Comparison of ENCODE assay signal across 1 cellular context in genomic region chr22:24550028-24550901, GRCh38.
TF ChIP-seq lines count a peak whose summit lies in the region.

No MANE protein-coding gene starts in this region.

TF ChIP-seq in HepG2, 621 proteins besides CTCF, POLR2A, EP300 and RAD21 (continued from another document and continues in another):
- TF ChIP-seq SNAPC4 (CRISPR knock-in tag; IDR thresholded peaks at IDR 0.05) (peak; percentile 95), ETS1 (CRISPR knock-in tag; IDR thresholded peaks at IDR 0.05) (0 out of 2 replicates have a peak, but pooled peaks have one; percentile 11), ZBTB1 (CRISPR knock-in tag; IDR thresholded peaks at IDR 0.05; ENCODE audit: borderline replicate concordance) (no peak), RFX3 (CRISPR knock-in tag; IDR thresholded peaks at IDR 0.05) (no peak), ZNF558 (CRISPR knock-in tag; IDR thresholded peaks at IDR 0.05; ENCODE audit: borderline replicate concordance) (no peak), NFE2L2 (IDR thresholded peaks at IDR 0.05; ENCODE audit: low read length) (no peak), ZZZ3 (CRISPR knock-in tag; IDR thresholded peaks at IDR 0.05; ENCODE audit: borderline replicate concordance) (no peak), NKX3-1 (CRISPR knock-in tag; IDR thresholded peaks at IDR 0.05) (no peak; the same call in 1 of the 2 replicates), POLR2G (IDR thresholded peaks at IDR 0.05; ENCODE audit: low read depth, low read length) (peak; percentile 54; the same call in 1 of the 2 replicates), SPEN (CRISPR knock-in tag; IDR thresholded peaks at IDR 0.05; ENCODE audit: low read depth) (peak; percentile 59; the same call in 1 of the 2 replicates), ASH2L (IDR thresholded peaks at IDR 0.05; ENCODE audit: insufficient read length, low read depth, low read length) (peak; percentile 97), POLR2AphosphoS2 (IDR thresholded peaks at IDR 0.05; ENCODE audit: low read depth, low read length) (peak; percentile 72; the same call in 1 of the 2 replicates), ZNF670 (CRISPR knock-in tag; IDR thresholded peaks at IDR 0.05; ENCODE audit: borderline replicate concordance) (peak; percentile 68; the same call in 1 of the 2 replicates), ZNF282 (IDR thresholded peaks at IDR 0.05; ENCODE audit: partially characterized antibody) (no peak), TBL1XR1 (IDR thresholded peaks at IDR 0.05; ENCODE audit: borderline replicate concordance, low read length, partially characterized antibody) (no peak), ZNF101 (CRISPR knock-in tag; IDR thresholded peaks at IDR 0.05; ENCODE audit: borderline replicate concordance, low read depth) (0 out of 2 replicates have a peak, but pooled peaks have one; percentile 61), ATF5 (CRISPR knock-in tag; IDR thresholded peaks at IDR 0.05; ENCODE audit: low read depth) (no peak), ZFP1 (CRISPR knock-in tag; IDR thresholded peaks at IDR 0.05) (peak; percentile 96), MTA1 (CRISPR knock-in tag; IDR thresholded peaks at IDR 0.05; ENCODE audit: borderline replicate concordance) (peak; percentile 92; the same call in 1 of the 2 replicates), ZNF260 (CRISPR knock-in tag; IDR thresholded peaks at IDR 0.05; ENCODE audit: borderline replicate concordance, low read depth) (no peak), SRY (CRISPR knock-in tag; IDR thresholded peaks at IDR 0.05) (no peak), ZNF816 (CRISPR knock-in tag; IDR thresholded peaks at IDR 0.05; ENCODE audit: borderline replicate concordance) (no peak), TARDBP (CRISPR knock-in tag; IDR thresholded peaks at IDR 0.05) (peak; percentile 92), HMG20B (CRISPR knock-in tag; conservative IDR thresholded peaks at IDR 0.05) (peak; percentile 80; the same call in 1 of the 2 replicates), RBM39 (IDR thresholded peaks at IDR 0.05; ENCODE audit: low read depth, low read length, poor library complexity, severe bottlenecking) (no peak), ZMYM3 (CRISPR knock-in tag; IDR thresholded peaks at IDR 0.05) (peak; percentile 90), ZNF207 (IDR thresholded peaks at IDR 0.05; ENCODE audit: borderline replicate concordance) (no peak), ZBED4 (CRISPR knock-in tag; IDR thresholded peaks at IDR 0.05; ENCODE audit: borderline replicate concordance) (peak; percentile 89), HNRNPLL (IDR thresholded peaks at IDR 0.05; ENCODE audit: low read depth, low read length, poor library complexity, severe bottlenecking) (no peak), SRSF4 (IDR thresholded peaks at IDR 0.05; ENCODE audit: low read depth, low read length, poor library complexity, severe bottlenecking) (no peak), ZNF577 (CRISPR knock-in tag; IDR thresholded peaks at IDR 0.05; ENCODE audit: borderline replicate concordance, low read depth) (no peak), ELF1 (CRISPR knock-in tag; IDR thresholded peaks at IDR 0.05) (peak; percentile 40), REPIN1 (CRISPR knock-in tag; IDR thresholded peaks at IDR 0.05; ENCODE audit: borderline replicate concordance, low read depth) (peak; percentile 91), ZSCAN12 (CRISPR knock-in tag; IDR thresholded peaks at IDR 0.05) (no peak), ARNT2 (CRISPR knock-in tag; IDR thresholded peaks at IDR 0.05; ENCODE audit: low read depth) (peak; percentile 80), DRAP1 (CRISPR knock-in tag; IDR thresholded peaks at IDR 0.05) (peak; percentile 49; the same call in 1 of the 2 replicates), TIGD3 (CRISPR knock-in tag; IDR thresholded peaks at IDR 0.05; ENCODE audit: borderline replicate concordance) (0 out of 2 replicates have a peak, but pooled peaks have one; percentile 17), ZNF24 (IDR thresholded peaks at IDR 0.05) (peak; percentile 84), NFIB (CRISPR knock-in tag; IDR thresholded peaks at IDR 0.05; ENCODE audit: borderline replicate concordance) (no peak)
- TF ChIP-seq, protein P1, sequence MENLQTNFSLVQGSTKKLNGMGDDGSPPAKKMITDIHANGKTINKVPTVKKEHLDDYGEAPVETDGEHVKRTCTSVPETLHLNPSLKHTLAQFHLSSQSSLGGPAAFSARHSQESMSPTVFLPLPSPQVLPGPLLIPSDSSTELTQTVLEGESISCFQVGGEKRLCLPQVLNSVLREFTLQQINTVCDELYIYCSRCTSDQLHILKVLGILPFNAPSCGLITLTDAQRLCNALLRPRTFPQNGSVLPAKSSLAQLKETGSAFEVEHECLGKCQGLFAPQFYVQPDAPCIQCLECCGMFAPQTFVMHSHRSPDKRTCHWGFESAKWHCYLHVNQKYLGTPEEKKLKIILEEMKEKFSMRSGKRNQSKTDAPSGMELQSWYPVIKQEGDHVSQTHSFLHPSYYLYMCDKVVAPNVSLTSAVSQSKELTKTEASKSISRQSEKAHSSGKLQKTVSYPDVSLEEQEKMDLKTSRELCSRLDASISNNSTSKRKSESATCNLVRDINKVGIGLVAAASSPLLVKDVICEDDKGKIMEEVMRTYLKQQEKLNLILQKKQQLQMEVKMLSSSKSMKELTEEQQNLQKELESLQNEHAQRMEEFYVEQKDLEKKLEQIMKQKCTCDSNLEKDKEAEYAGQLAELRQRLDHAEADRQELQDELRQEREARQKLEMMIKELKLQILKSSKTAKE (CRISPR knock-in tag; IDR thresholded peaks at IDR 0.05; ENCODE audit: borderline replicate concordance): peak; percentile 77
- TF ChIP-seq, protein P2, sequence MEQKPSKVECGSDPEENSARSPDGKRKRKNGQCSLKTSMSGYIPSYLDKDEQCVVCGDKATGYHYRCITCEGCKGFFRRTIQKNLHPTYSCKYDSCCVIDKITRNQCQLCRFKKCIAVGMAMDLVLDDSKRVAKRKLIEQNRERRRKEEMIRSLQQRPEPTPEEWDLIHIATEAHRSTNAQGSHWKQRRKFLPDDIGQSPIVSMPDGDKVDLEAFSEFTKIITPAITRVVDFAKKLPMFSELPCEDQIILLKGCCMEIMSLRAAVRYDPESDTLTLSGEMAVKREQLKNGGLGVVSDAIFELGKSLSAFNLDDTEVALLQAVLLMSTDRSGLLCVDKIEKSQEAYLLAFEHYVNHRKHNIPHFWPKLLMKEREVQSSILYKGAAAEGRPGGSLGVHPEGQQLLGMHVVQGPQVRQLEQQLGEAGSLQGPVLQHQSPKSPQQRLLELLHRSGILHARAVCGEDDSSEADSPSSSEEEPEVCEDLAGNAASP (CRISPR knock-in tag; IDR thresholded peaks at IDR 0.05; ENCODE audit: borderline replicate concordance): peak; percentile 37; the same call in 1 of the 2 replicates
- TF ChIP-seq, protein P3, sequence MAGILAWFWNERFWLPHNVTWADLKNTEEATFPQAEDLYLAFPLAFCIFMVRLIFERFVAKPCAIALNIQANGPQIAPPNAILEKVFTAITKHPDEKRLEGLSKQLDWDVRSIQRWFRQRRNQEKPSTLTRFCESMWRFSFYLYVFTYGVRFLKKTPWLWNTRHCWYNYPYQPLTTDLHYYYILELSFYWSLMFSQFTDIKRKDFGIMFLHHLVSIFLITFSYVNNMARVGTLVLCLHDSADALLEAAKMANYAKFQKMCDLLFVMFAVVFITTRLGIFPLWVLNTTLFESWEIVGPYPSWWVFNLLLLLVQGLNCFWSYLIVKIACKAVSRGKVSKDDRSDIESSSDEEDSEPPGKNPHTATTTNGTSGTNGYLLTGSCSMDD (CRISPR knock-in tag; IDR thresholded peaks at IDR 0.05): 0 out of 2 replicates have a peak, but pooled peaks have one; percentile 50
- TF ChIP-seq, protein P4, sequence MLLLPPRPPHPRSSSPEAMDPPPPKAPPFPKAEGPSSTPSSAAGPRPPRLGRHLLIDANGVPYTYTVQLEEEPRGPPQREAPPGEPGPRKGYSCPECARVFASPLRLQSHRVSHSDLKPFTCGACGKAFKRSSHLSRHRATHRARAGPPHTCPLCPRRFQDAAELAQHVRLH (CRISPR knock-in tag; IDR thresholded peaks at IDR 0.05; ENCODE audit: borderline replicate concordance, low read depth): peak; percentile 86
